10 cellular contexts compared by ENCODE assay signal in the genomic region with DNA sequence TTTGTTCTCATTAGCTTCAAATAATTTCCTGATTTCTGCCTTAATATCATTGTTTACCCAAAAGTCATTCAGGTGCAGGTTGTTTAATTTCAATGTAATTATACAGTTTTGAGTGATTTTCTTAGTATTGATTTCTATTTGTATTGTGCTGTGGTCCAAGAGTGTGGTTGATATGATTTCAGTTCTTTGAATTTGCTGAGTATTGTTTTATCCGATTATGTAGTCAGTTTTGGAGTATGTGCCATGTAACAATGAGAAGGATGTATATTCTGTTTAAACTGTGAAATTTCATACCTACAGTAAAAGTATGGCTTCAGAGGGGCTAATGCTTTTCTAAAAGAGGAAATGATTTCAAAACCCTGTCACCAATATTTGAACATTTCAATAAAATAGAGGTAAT. TPM values are rescaled to one million over a fixed set of nuclear protein-coding genes. Genes with fewer than 3 reads are reported as not detected.
"Had no signal": no experiment of that assay in that cellular context is flagged by ENCODE, and none has a peak within 500 bp of the region (broad histone marks: within the 10 kb centered on the region; RNA-seq: fewer than 3 reads in every experiment).

No MANE protein-coding gene starts in this region.

- H3K4me1 Mint-ChIP-seq: GM23338, H9 had no signal

- H3K27ac ChIP-seq: KMS-11 had no signal

- H3K4me2 ChIP-seq: GM23338, KMS-11 had no signal

- H3K27ac Mint-ChIP-seq: GM23338, H9 had no signal

- FAIRE-seq: H1, H54, HTR-8/SVneo had no signal

- H3K9me3 Mint-ChIP-seq: GM23338, H9 had no signal

- H3K4me3 ChIP-seq: GM23338 had no signal

- H3K4me3 Mint-ChIP-seq: GM23338, H9 had no signal

- H3K9ac ChIP-seq: KMS-11 had no signal

- ATAC-seq: GM23338 had no signal

- H2AFZ ChIP-seq: GM23338 had no signal

- DNase-seq: H9, HCEC 1CT, Karpas-422, KBM-7 had no signal

RNA-seq across cellular contexts. Expression of a gene that starts 17.4 kb away (rescaled TPM):
- total RNA-seq: HT-29 had no signal
